In the genomic region with DNA sequence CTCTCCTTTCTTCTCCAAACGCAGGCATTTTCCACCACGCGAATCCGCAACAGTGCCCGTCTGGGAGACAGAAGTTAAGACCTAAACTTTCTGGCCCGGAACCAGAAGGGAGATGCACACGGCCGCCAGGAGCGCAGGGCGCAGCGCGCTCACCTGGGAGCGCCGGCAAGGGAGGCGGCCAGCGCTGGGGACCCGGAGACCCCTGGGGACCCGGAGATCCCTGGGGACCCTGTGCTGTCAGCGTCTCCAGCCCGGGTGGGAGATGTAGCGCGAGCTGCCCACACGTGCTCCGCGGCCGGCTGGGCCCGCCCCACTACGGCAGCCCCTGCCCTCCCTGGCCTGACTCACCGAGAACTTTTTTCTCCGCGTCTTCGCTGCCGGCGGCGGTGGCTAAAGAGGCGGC, we compare ENCODE assay signal across 8 cellular contexts. TPM values are rescaled to one million over a fixed set of nuclear protein-coding genes. Genes with fewer than 3 reads are reported as not detected.
DNase-seq lines count a peak whose midpoint lies in the region; ATAC-seq and TF ChIP-seq lines count a peak whose summit lies in the region.

No MANE protein-coding gene starts in this region.

- H3K4me1 Mint-ChIP-seq in activated CD4-positive, alpha-beta T cell treated with anti-CD3 and anti-CD28 coated beads, Interleukin-2, amount 10 ng/mL, durations not matched to agents 24 days and 14 days = peaks cover 30% of the 10 kb centered on the region

- DNase-seq in DMS 273 treated with DMSO at 0.1 percent for 48 hours (lab: John Stamatoyannopoulos, UW) (peak; percentile 59), lung (ENCODE audit: low spot score) (peak; percentile 34), cerebellar cortex (ENCODE audit: low spot score) (no peak)
- peak; percentile 84 for DNase-seq in activated CD4-positive, alpha-beta T cell treated with anti-CD3 and anti-CD28 coated beads, Interleukin-2, amount 10 ng/mL, durations not matched to agents 24 days and 14 days
- DNase-seq in stimulated activated CD8-positive, alpha-beta memory T cell treated with anti-CD3 and anti-CD28 coated beads, Interleukin-4, amount 100 ng/mL, for 24 hours (ENCODE audit: low read depth) = peak; percentile 45

- H3K4me3 ChIP-seq in HUES64 (ENCODE audit: low read length) (peak overlapping the region; percentile 84), duodenal mucosa (ENCODE audit: low read depth in 1 of 2, low read length in 2 of 2) (peak overlapping the region; percentile 94 to 98), lung (peak overlapping the region; percentile 88)

- peaks cover 37% of the 10 kb centered on the region for H3K27me3 Mint-ChIP-seq in activated CD4-positive, alpha-beta T cell treated with anti-CD3 and anti-CD28 coated beads, Interleukin-2, amount 10 ng/mL, durations not matched to agents 24 days and 14 days

- under 1% methylated on average over 36 of the region's 36 CpGs for WGBS in HUES64
- 0 to 1% methylated on average over 24 to 36 of the region's 36 CpGs for WGBS in lung, 2 donors

- H3K9ac ChIP-seq in HUES64 (ENCODE audit: low read depth, low read length) = peak overlapping the region; percentile 79
- peak overlapping the region; percentile 84 to 90 for H3K9ac ChIP-seq in duodenal mucosa (ENCODE audit: low read depth in 1 of 2, low read length in 2 of 2)

- H3K4me1 ChIP-seq in HUES64 (ENCODE audit: insufficient read depth, low read length) = peaks cover 44% of the 10 kb centered on the region
- H3K4me1 ChIP-seq in duodenal mucosa (ENCODE audit: control insufficient read depth in 1 of 2, insufficient read depth in 2 of 2, low read length in 2 of 2) = peaks cover 19 to 31% of the 10 kb centered on the region in 2 donors
- H3K4me1 ChIP-seq in lung (ENCODE audit: control insufficient read depth in 2 of 2, insufficient read depth in 2 of 2, low read length in 2 of 2) = peaks cover 5 to 13% of the 10 kb centered on the region in 2 donors

- no peaks in the 10 kb centered on the region for H3K9me3 Mint-ChIP-seq in activated CD4-positive, alpha-beta T cell treated with anti-CD3 and anti-CD28 coated beads, Interleukin-2, amount 10 ng/mL, durations not matched to agents 24 days and 14 days

- peaks cover 18% of the 10 kb centered on the region for H3K36me3 Mint-ChIP-seq in activated CD4-positive, alpha-beta T cell treated with anti-CD3 and anti-CD28 coated beads, Interleukin-2, amount 10 ng/mL, durations not matched to agents 24 days and 14 days (ENCODE audit: low read depth)

- ATAC-seq in GM21367 (IDR thresholded peaks at IDR 0.05; ENCODE audit: unreplicated experiment) (peak; percentile 40), lung (ENCODE audit: insufficient read depth, low FRiP score) (peak; percentile 59)

- TF ChIP-seq CTCF in lung (IDR thresholded peaks at IDR 0.05; ENCODE audit: control extremely low read depth, extremely low read depth) = no peak

- H3K9me3 ChIP-seq in HUES64 (ENCODE audit: insufficient read depth, low read depth, low read length) (no peaks in the 10 kb centered on the region), duodenal mucosa (ENCODE audit: control insufficient read depth in 1 of 2, low read length in 2 of 2) (no peaks in the 10 kb centered on the region), lung (ENCODE audit: control insufficient read depth in 2 of 2, insufficient read depth in 1 of 2, low read length in 1 of 2) (no peaks in the 10 kb centered on the region)

- H3K27me3 ChIP-seq in HUES64 (ENCODE audit: insufficient read depth, low read length) (peaks cover 28% of the 10 kb centered on the region), duodenal mucosa (ENCODE audit: control insufficient read depth in 1 of 2, insufficient read depth in 2 of 2, low read length in 2 of 2) (peaks cover 0 to 3% of the 10 kb centered on the region in 2 donors), lung (ENCODE audit: control insufficient read depth, insufficient read depth) (no peaks in the 10 kb centered on the region)

- peak overlapping the region; percentile 96 for H3K4me3 Mint-ChIP-seq in activated CD4-positive, alpha-beta T cell treated with anti-CD3 and anti-CD28 coated beads, Interleukin-2, amount 10 ng/mL, durations not matched to agents 24 days and 14 days

- intact Hi-C loops in activated CD4-positive, alpha-beta T cell treated with anti-CD3 and anti-CD28 coated beads, Interleukin-2, amount 10 ng/mL, durations not matched to agents 24 days and 14 days (cut with micrococcal nuclease) = loop anchor here (1.0 to 2.0 kb wide), 5 partner anchors 28 to 510 kb away; a partner anchor contains a TSS

- H3K27ac ChIP-seq in HUES64 (ENCODE audit: low read depth, low read length) (peak overlapping the region; percentile 57; the same call in 1 of the 2 replicates), duodenal mucosa (ENCODE audit: low read depth, low read length) (peak overlapping the region; percentile 88), lung (ENCODE audit: low read depth in 1 of 2, low read length in 1 of 2) (peak overlapping the region; percentile 98 to 99)

- peak overlapping the region; percentile 95 for H3K27ac Mint-ChIP-seq in activated CD4-positive, alpha-beta T cell treated with anti-CD3 and anti-CD28 coated beads, Interleukin-2, amount 10 ng/mL, durations not matched to agents 24 days and 14 days

- H3K36me3 ChIP-seq in HUES64 (ENCODE audit: insufficient read depth, low read length) (peaks cover 11% of the 10 kb centered on the region), duodenal mucosa (ENCODE audit: control insufficient read depth in 1 of 2, insufficient read depth in 2 of 2, low read length in 2 of 2) (no peaks in the 10 kb centered on the region), lung (ENCODE audit: control insufficient read depth in 2 of 2, insufficient read depth in 2 of 2, low read length in 2 of 2) (no peaks in the 10 kb centered on the region)

RNA-seq across cellular contexts. Expression of a gene that starts 0.6 kb away (rescaled TPM):
- 201 TPM for polyA plus RNA-seq in HUES64 (2013, experiment 1 of 2)
- polyA plus RNA-seq in HUES64 (2013, experiment 2 of 2) = 220 TPM
- 199 and 203 TPM in 2 replicates for total RNA-seq in activated CD4-positive, alpha-beta T cell treated with anti-CD3 and anti-CD28 coated beads, Interleukin-2, amount 10 ng/mL, durations not matched to agents 24 days and 14 days
- total RNA-seq in lung = 100 to 1,000 TPM; 134 to 299 TPM
- 100 to 1,000 TPM; 228 to 276 TPM for polyA plus RNA-seq in lung

RNA-seq across cellular contexts. Expression of a gene that starts 48.7 kb away (rescaled TPM):
- 0.95 TPM for polyA plus RNA-seq in HUES64 (2013, experiment 1 of 2)
- 0.44 TPM for polyA plus RNA-seq in HUES64 (2013, experiment 2 of 2)
- total RNA-seq in activated CD4-positive, alpha-beta T cell treated with anti-CD3 and anti-CD28 coated beads, Interleukin-2, amount 10 ng/mL, durations not matched to agents 24 days and 14 days = not detected in 2 replicates
- total RNA-seq in lung = 1 to 10 TPM in 1 of 2 donors, under 1 TPM in 1; 0.77 to 1.0 TPM
- polyA plus RNA-seq in lung = 1 to 10 TPM in 1 of 2 donors, under 1 TPM in 1; 0.67 to 1.3 TPM
